Comparison of ENCODE assay signal across 18 cellular contexts in genomic region chr1:159079518-159079917, GRCh38. TPM values are rescaled to one million over a fixed set of nuclear protein-coding genes. Genes with fewer than 3 reads are reported as not detected.
DNase-seq lines count a peak whose midpoint lies in the region; ATAC-seq lines count a peak whose summit lies in the region.
"Had no signal": no experiment of that assay in that cellular context is flagged by ENCODE, and none has a peak within 500 bp of the region (broad histone marks: within the 10 kb centered on the region; RNA-seq: fewer than 3 reads in every experiment).

No MANE protein-coding gene starts in this region.

- peak overlapping the region; percentile 83 for H3K27ac Mint-ChIP-seq in activated T-cell treated with anti-CD3 and anti-CD28 coated beads, Interleukin-2, amount 50 U/mL, for 72 hours
- H3K27ac Mint-ChIP-seq in activated T-cell treated with anti-CD3 and anti-CD28 coated beads, Interleukin-2, amount 50 U/mL, for 24 hours: no peak overlapping the region
- peak overlapping the region; percentile 70 for H3K27ac Mint-ChIP-seq in activated T-helper 17 cell treated with anti-CD3 and anti-CD28 coated beads, Interleukin-2, amount 50 U/mL, for 72 hours
- H3K27ac Mint-ChIP-seq in stimulated activated memory B cell treated with anti-CD40 and anti-IgM and Interleukin-4, amounts not matched to agents 10 μg/mL and 1 μg/mL and 100 μg/mL, for 72 hours: peak overlapping the region; percentile 11
- H3K27ac Mint-ChIP-seq: CD8-positive, alpha-beta T cell had no signal

- peaks cover 0 to 2% of the 10 kb centered on the region in 2 donors for H3K9me3 Mint-ChIP-seq in activated T-cell treated with anti-CD3 and anti-CD28 coated beads, Interleukin-2, amount 50 U/mL, for 72 hours
- no peaks in the 10 kb centered on the region for H3K9me3 Mint-ChIP-seq in activated T-cell treated with anti-CD3 and anti-CD28 coated beads, Interleukin-2, amount 50 U/mL, for 24 hours
- H3K9me3 Mint-ChIP-seq in activated T-helper 17 cell treated with anti-CD3 and anti-CD28 coated beads, Interleukin-2, amount 50 U/mL, for 72 hours: no peaks in the 10 kb centered on the region
- no peaks in the 10 kb centered on the region for H3K9me3 Mint-ChIP-seq in stimulated activated memory B cell treated with anti-CD40 and anti-IgM and Interleukin-4, amounts not matched to agents 10 μg/mL and 1 μg/mL and 100 μg/mL, for 72 hours
- H3K9me3 Mint-ChIP-seq: CD8-positive, alpha-beta T cell had no signal

- ATAC-seq in activated T-cell treated with anti-CD3 and anti-CD28 coated beads, Interleukin-2, amount 50 U/mL, for 72 hours (replicated peaks in 1 of 2): peak in 1 of 2 donors; percentile 9
- peak; percentile 30 for ATAC-seq in activated T-helper 17 cell treated with anti-CD3 and anti-CD28 coated beads, Interleukin-2, amount 50 U/mL, for 72 hours (replicated peaks)
- ATAC-seq in stimulated activated memory B cell treated with anti-CD40 and anti-IgM and Interleukin-4, amounts not matched to agents 10 μg/mL and 1 μg/mL and 100 μg/mL, for 72 hours: no peak
- ATAC-seq in GM21576 (IDR thresholded peaks at IDR 0.05; ENCODE audit: unreplicated experiment) (no peak), GM21367 (IDR thresholded peaks at IDR 0.05; ENCODE audit: unreplicated experiment) (no peak)
- ATAC-seq: CD8-positive, alpha-beta T cell had no signal

- no peak for DNase-seq in activated T-cell treated with anti-CD3 and anti-CD28 coated beads, Interleukin-2, amount 50 U/mL, for 72 hours
- no peak for DNase-seq in activated T-cell treated with anti-CD3 and anti-CD28 coated beads, Interleukin-2, amount 50 U/mL, for 24 hours
- DNase-seq in HT1080 (ENCODE audit: low read depth) (peak; percentile 8), COR-L47 (lab: John Stamatoyannopoulos, UW) (no peak)
- DNase-seq: CD8-positive, alpha-beta T cell; DND-41; GF-D8; HCEC 1CT; KBM-7; NCI-H1048; NCI-H1436 treated with DMSO at 0.1 percent for 48 hours; NCI-H2029 treated with DMSO at 0.1 percent for 48 hours; NCI-H510A; NCI-H774 had no signal

- peaks cover 4% of the 10 kb centered on the region in 2 donors for H3K36me3 Mint-ChIP-seq in activated T-cell treated with anti-CD3 and anti-CD28 coated beads, Interleukin-2, amount 50 U/mL, for 72 hours (ENCODE audit: insufficient read depth in 2 of 2)
- H3K36me3 Mint-ChIP-seq in activated T-cell treated with anti-CD3 and anti-CD28 coated beads, Interleukin-2, amount 50 U/mL, for 24 hours (ENCODE audit: low read depth): peaks cover 12% of the 10 kb centered on the region
- peaks cover 28% of the 10 kb centered on the region for H3K36me3 Mint-ChIP-seq in activated T-helper 17 cell treated with anti-CD3 and anti-CD28 coated beads, Interleukin-2, amount 50 U/mL, for 72 hours (ENCODE audit: low read depth)
- H3K36me3 Mint-ChIP-seq in stimulated activated memory B cell treated with anti-CD40 and anti-IgM and Interleukin-4, amounts not matched to agents 10 μg/mL and 1 μg/mL and 100 μg/mL, for 72 hours: no peaks in the 10 kb centered on the region
- H3K36me3 Mint-ChIP-seq: CD8-positive, alpha-beta T cell had no signal

- H3K4me3 Mint-ChIP-seq in activated T-cell treated with anti-CD3 and anti-CD28 coated beads, Interleukin-2, amount 50 U/mL, for 72 hours: peak overlapping the region in 1 of 2 donors; percentile 53
- no peak overlapping the region for H3K4me3 Mint-ChIP-seq in activated T-cell treated with anti-CD3 and anti-CD28 coated beads, Interleukin-2, amount 50 U/mL, for 24 hours
- H3K4me3 Mint-ChIP-seq in activated T-helper 17 cell treated with anti-CD3 and anti-CD28 coated beads, Interleukin-2, amount 50 U/mL, for 72 hours: peak overlapping the region; percentile 37
- H3K4me3 Mint-ChIP-seq in stimulated activated memory B cell treated with anti-CD40 and anti-IgM and Interleukin-4, amounts not matched to agents 10 μg/mL and 1 μg/mL and 100 μg/mL, for 72 hours: no peak overlapping the region
- H3K4me3 Mint-ChIP-seq: CD8-positive, alpha-beta T cell had no signal

- peaks cover 53% of the 10 kb centered on the region for H3K4me1 Mint-ChIP-seq in activated T-cell treated with anti-CD3 and anti-CD28 coated beads, Interleukin-2, amount 50 U/mL, for 72 hours (ENCODE audit: low read depth)
- peaks cover 43% of the 10 kb centered on the region for H3K4me1 Mint-ChIP-seq in activated T-cell treated with anti-CD3 and anti-CD28 coated beads, Interleukin-2, amount 50 U/mL, for 24 hours (ENCODE audit: low read depth)
- H3K4me1 Mint-ChIP-seq in activated T-helper 17 cell treated with anti-CD3 and anti-CD28 coated beads, Interleukin-2, amount 50 U/mL, for 72 hours: peaks cover 15% of the 10 kb centered on the region
- peaks cover 19% of the 10 kb centered on the region for H3K4me1 Mint-ChIP-seq in stimulated activated memory B cell treated with anti-CD40 and anti-IgM and Interleukin-4, amounts not matched to agents 10 μg/mL and 1 μg/mL and 100 μg/mL, for 72 hours

- H3K27me3 Mint-ChIP-seq in activated T-cell treated with anti-CD3 and anti-CD28 coated beads, Interleukin-2, amount 50 U/mL, for 72 hours (ENCODE audit: low read depth): no peaks in the 10 kb centered on the region
- H3K27me3 Mint-ChIP-seq in activated T-cell treated with anti-CD3 and anti-CD28 coated beads, Interleukin-2, amount 50 U/mL, for 24 hours: no peaks in the 10 kb centered on the region
- no peaks in the 10 kb centered on the region for H3K27me3 Mint-ChIP-seq in activated T-helper 17 cell treated with anti-CD3 and anti-CD28 coated beads, Interleukin-2, amount 50 U/mL, for 72 hours
- no peaks in the 10 kb centered on the region for H3K27me3 Mint-ChIP-seq in stimulated activated memory B cell treated with anti-CD40 and anti-IgM and Interleukin-4, amounts not matched to agents 10 μg/mL and 1 μg/mL and 100 μg/mL, for 72 hours

RNA-seq across cellular contexts. Expression of gene AIM2, which starts 3.0 kb away (rescaled TPM):
- 100 to 1,000 TPM in 1 of 2 donors, 10 to 100 TPM in 1; 37.6 to 103 TPM for total RNA-seq in activated T-cell treated with anti-CD3 and anti-CD28 coated beads, Interleukin-2, amount 50 U/mL, for 72 hours
- 1.2 and 3.2 TPM in 2 replicates for total RNA-seq in HT1080 (2014; rRNA removed; shearing (Covaris generic))
- polyA plus RNA-seq in HT1080 (2015; cell fraction: cytosol; rRNA removed): 3.1 and 3.6 TPM in 2 replicates
- polyA plus RNA-seq in HT1080 (2015; cell fraction: nucleus; rRNA removed): 4.1 and 7.3 TPM in 2 replicates
- total RNA-seq in activated T-helper 17 cell treated with anti-CD3 and anti-CD28 coated beads, Interleukin-2, amount 50 U/mL, for 72 hours: 100 to 1,000 TPM in 1 of 2 donors, 10 to 100 TPM in 1; 47.2 to 123 TPM
